In the genomic region with DNA sequence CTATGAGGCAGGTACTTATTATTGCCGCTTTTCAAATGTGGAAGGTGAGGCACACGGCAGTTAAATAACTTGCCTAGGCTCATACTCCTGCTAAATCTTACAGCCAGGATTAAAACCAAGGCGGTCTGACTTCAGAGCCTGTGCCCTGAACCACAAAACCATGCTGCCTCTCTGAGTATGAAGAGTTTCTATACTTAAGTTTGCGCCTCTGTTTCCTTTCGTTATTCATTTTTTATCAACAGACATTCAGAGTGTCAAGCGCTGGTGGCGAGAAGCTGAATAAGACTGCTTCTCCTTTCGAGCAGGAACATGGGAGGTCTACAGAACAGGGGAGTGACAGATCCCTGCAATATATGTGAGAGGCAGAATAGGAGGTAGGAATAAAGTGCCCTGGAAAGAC, we compare ENCODE assay signal across 11 cellular contexts.
A peak's percentile ranks its signal among the peaks of the same experiment; 100 is the strongest.
DNase-seq lines count a peak whose midpoint lies in the region; ATAC-seq, FAIRE-seq and TF ChIP-seq lines count a peak whose summit lies in the region.
"Had no signal": no experiment of that assay in that cellular context is flagged by ENCODE, and none has a peak within 500 bp of the region (broad histone marks: within the 10 kb centered on the region; RNA-seq: fewer than 3 reads in every experiment).

No MANE protein-coding gene starts in this region.

- FAIRE-seq in small intestine (lab: Jason Lieb, UNC): no peak
- FAIRE-seq: kidney had no signal

- H3K4me1 Mint-ChIP-seq in T-cell: peaks cover 15 to 40% (median 36%) of the 10 kb centered on the region in 3 donors

- CTCF ChIA-PET in T-cell (lab: Charles Lee): no interaction called here

- POLR2A ChIA-PET in T-cell (lab: Charles Lee): no interaction called here

- peak overlapping the region in 2 of 3 donors; percentile 50 to 58 for H3K4me3 Mint-ChIP-seq in T-cell
- H3K4me3 Mint-ChIP-seq: WTC11 had no signal

- no peak overlapping the region for H3K27ac ChIP-seq in small intestine (ENCODE audit: low read depth in 1 of 2, low read length in 1 of 2)
- no peak overlapping the region for H3K27ac ChIP-seq in substantia nigra (ENCODE audit: low read depth, low read length, poor library complexity, severe bottlenecking)
- H3K27ac ChIP-seq in heart left ventricle: no peak overlapping the region

- peak; percentile 28 for ATAC-seq in GM18858 (IDR thresholded peaks at IDR 0.05; ENCODE audit: unreplicated experiment)
- ATAC-seq in GM21737 (IDR thresholded peaks at IDR 0.05; ENCODE audit: unreplicated experiment): peak; percentile 31
- ATAC-seq in T-cell (replicated peaks in 1 of 4): peak in 3 of 4 experiments; percentile 50 to 63 (median 51)
- no peak for ATAC-seq in heart left ventricle
- ATAC-seq: WTC11 had no signal

- intact Hi-C loops in heart left ventricle (cut with DNase I): no loop called here

- TF ChIP-seq CTCF in heart left ventricle (IDR thresholded peaks at IDR 0.05): no peak

- H3K4me3 ChIP-seq in small intestine (ENCODE audit: low read depth in 1 of 2, low read length in 2 of 2) (no peak overlapping the region), heart left ventricle (no peak overlapping the region)

- peaks cover 0 to 3% of the 10 kb centered on the region in 2 donors for H3K27me3 Mint-ChIP-seq in T-cell

- H3K9me3 ChIP-seq in small intestine (ENCODE audit: control insufficient read depth, low read depth) (no peaks in the 10 kb centered on the region), heart left ventricle (no peaks in the 10 kb centered on the region)

- no peaks in the 10 kb centered on the region for H3K27me3 ChIP-seq in small intestine (ENCODE audit: control insufficient read depth in 2 of 2, insufficient read depth in 2 of 2, low read length in 2 of 2)
- H3K27me3 ChIP-seq in heart left ventricle: no peaks in the 10 kb centered on the region

- no peaks in the 10 kb centered on the region for H3K4me1 ChIP-seq in small intestine (ENCODE audit: control insufficient read depth in 2 of 2, insufficient read depth in 1 of 2, low read depth in 1 of 2, low read length in 1 of 2)
- peaks cover 0 to 13% (median 0%) of the 10 kb centered on the region in 12 donors for H3K4me1 ChIP-seq in heart left ventricle

- TF ChIP-seq POLR2A in heart left ventricle (IDR thresholded peaks at IDR 0.05): no peak

- H3K36me3 ChIP-seq in small intestine (ENCODE audit: control insufficient read depth in 2 of 2, insufficient read depth in 2 of 2, low read length in 2 of 2): no peaks in the 10 kb centered on the region
- H3K36me3 ChIP-seq in heart left ventricle: no peaks in the 10 kb centered on the region

- WGBS in small intestine, 3 donors: 71 to 83% (median 79%) methylated on average over 8 of the region's 8 CpGs
- 81 to 88% (median 85%) methylated on average over 8 of the region's 8 CpGs for WGBS in heart left ventricle, 4 donors

- peak overlapping the region; percentile 49 to 78 for H3K27ac Mint-ChIP-seq in T-cell
- H3K27ac Mint-ChIP-seq: progenitor cell of endocrine pancreas, WTC11 had no signal

- no peaks in the 10 kb centered on the region for H3K9me3 Mint-ChIP-seq in T-cell
- H3K9me3 Mint-ChIP-seq: WTC11 had no signal

- DNase-seq in T-cell: peak in 23 of 34 experiments; percentile 2 to 31 (median 11)
- peak; percentile 4 for DNase-seq in small intestine
- DNase-seq in substantia nigra (lab: John Stamatoyannopoulos, UW): no peak
- DNase-seq in hepatic stellate cell (ENCODE audit: low spot score): no peak
- DNase-seq in HUDEP-2 (lab: John Stamatoyannopoulos, UW; ENCODE audit: unreplicated experiment in 76 of 76): no peak
- DNase-seq in heart left ventricle: no peak
- DNase-seq: kidney had no signal

- H3K36me3 Mint-ChIP-seq in T-cell: no peaks in the 10 kb centered on the region
- H3K36me3 Mint-ChIP-seq: WTC11 had no signal

Comparison
In these comparisons a context has a peak if more than half of its experiments do, and no peak if none do; other contexts are left out.
1. ATAC-seq: peak in GM18858 (single experiment), GM21737 (single experiment) and T-cell (3 of 4); none in heart left ventricle (0 of 4).
2. DNase-seq: peak in T-cell (23 of 34) and small intestine (single experiment); none in substantia nigra (0 of 49), hepatic stellate cell (single experiment), HUDEP-2 (0 of 76) and heart left ventricle (0 of 5).